13 cellular contexts compared by ENCODE assay signal in genomic region chr10:119441151-119441821, GRCh38.
DNase-seq lines count a peak whose midpoint lies in the region; TF ChIP-seq lines count a peak whose summit lies in the region.
"Had no signal": no experiment of that assay in that cellular context is flagged by ENCODE, and none has a peak within 500 bp of the region (broad histone marks: within the 10 kb centered on the region; RNA-seq: fewer than 3 reads in every experiment).

No MANE protein-coding gene starts in this region.

- H3K36me3 ChIP-seq in brain microvascular endothelial cell (replicated peaks) (peaks cover 8% of the 10 kb centered on the region), skeletal muscle tissue (ENCODE audit: control insufficient read depth in 3 of 3, insufficient read depth in 3 of 3, low read length in 3 of 3) (peaks cover 0 to 5% (median 4%) of the 10 kb centered on the region in 3 donors)

- peak overlapping the region in 1 of 3 donors; percentile 50 for H3K9ac ChIP-seq in skeletal muscle tissue (ENCODE audit: low read depth in 1 of 3, low read length in 3 of 3)

- no peaks in the 10 kb centered on the region for H3K9me3 ChIP-seq in skeletal muscle tissue (ENCODE audit: control insufficient read depth in 3 of 3, low read length in 3 of 3)
- H3K9me3 ChIP-seq: Caco-2, neutrophil had no signal

- in situ Hi-C loops in brain microvascular endothelial cell (cut with HindIII; ENCODE audit: low pct_ligation_motif_present, low sequenced_read_pairs) = no loop called here

- TF ChIP-seq CTCF in brain microvascular endothelial cell (IDR thresholded peaks at IDR 0.05; ENCODE audit: low read depth, low read length, missing control alignments) = no peak

- H3K4me3 ChIP-seq in brain microvascular endothelial cell (ENCODE audit: low read depth, low read length) = no peak overlapping the region
- peak overlapping the region in 1 of 3 donors; percentile 9 for H3K4me3 ChIP-seq in skeletal muscle tissue (ENCODE audit: low read length in 3 of 3)

- no peak overlapping the region for H3K27ac ChIP-seq in brain microvascular endothelial cell
- H3K27ac ChIP-seq in skeletal muscle tissue (ENCODE audit: low read depth, low read length) = peak overlapping the region; percentile 65
- H3K27ac ChIP-seq: neutrophil had no signal

- peaks cover 15 to 25% (median 25%) of the 10 kb centered on the region in 3 donors for H3K4me1 ChIP-seq in skeletal muscle tissue (ENCODE audit: control insufficient read depth in 3 of 3, insufficient read depth in 3 of 3, low read length in 3 of 3)
- H3K4me1 ChIP-seq: Caco-2 had no signal

- DNase-seq in EL (peak; percentile 93), brain microvascular endothelial cell (peak; percentile 31), hepatic stellate cell (ENCODE audit: low spot score) (peak; percentile 80), NCI-H2196 (lab: John Stamatoyannopoulos, UW; ENCODE audit: unreplicated experiment) (no peak), NCI-H2029 (lab: John Stamatoyannopoulos, UW) (no peak), SKM-1 (lab: John Stamatoyannopoulos, UW; ENCODE audit: unreplicated experiment) (no peak), NCI-H774 (lab: John Stamatoyannopoulos, UW) (no peak)
- DNase-seq: Caco-2, H9, head of caudate nucleus, NCI-H2081 had no signal

- no peaks in the 10 kb centered on the region for H3K27me3 ChIP-seq in brain microvascular endothelial cell (replicated peaks)
- H3K27me3 ChIP-seq in skeletal muscle tissue (ENCODE audit: control insufficient read depth in 3 of 3, insufficient read depth in 3 of 3, low read length in 3 of 3) = peaks cover 0 to 15% (median 4%) of the 10 kb centered on the region in 3 donors
- H3K27me3 ChIP-seq: neutrophil had no signal

Comparison
In these comparisons a context has a peak if more than half of its experiments do, and no peak if none do; other contexts are left out.
1. DNase-seq: peak in EL (single experiment), brain microvascular endothelial cell (single experiment) and hepatic stellate cell (single experiment); none in NCI-H2196 (single experiment), NCI-H2029 (single experiment), SKM-1 (single experiment) and NCI-H774 (single experiment).